In the genomic region with DNA sequence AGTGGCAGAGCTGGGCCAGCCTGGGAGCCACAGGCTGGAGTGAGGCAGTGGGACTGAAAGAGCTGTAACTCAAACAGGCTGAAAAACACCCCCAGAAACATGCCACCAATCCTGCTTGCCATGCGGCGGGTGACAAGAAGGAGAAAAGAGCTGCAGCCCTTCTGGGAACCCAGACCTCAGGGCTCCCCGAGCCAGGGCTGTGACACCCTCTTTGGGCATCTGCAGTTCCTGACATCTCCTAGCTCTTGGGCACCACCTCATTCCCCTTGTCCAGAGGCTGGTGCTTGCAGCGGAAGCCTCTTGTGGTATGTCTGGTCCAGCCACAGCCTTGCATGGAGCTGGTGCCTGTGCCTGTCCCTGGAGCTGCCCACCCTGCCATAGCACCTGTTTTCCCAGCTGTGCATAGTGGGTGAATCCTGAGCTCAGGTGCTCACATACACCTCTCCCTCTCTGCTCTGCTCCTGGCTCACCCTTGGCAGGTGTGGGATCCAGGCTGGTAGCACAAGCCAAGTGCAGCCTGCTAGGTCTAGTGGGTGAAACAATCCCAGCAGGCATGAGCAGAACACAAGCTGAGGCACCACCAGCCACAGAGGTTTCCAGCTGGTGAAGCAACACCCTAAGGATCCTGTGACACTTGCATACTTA, we compare ENCODE assay signal across 31 cellular contexts.
"Had no signal": no experiment of that assay in that cellular context is flagged by ENCODE, and none has a peak within 500 bp of the region (broad histone marks: within the 10 kb centered on the region; RNA-seq: fewer than 3 reads in every experiment).

No MANE protein-coding gene starts in this region.

- H3K9me3 ChIP-seq: body of pancreas had no signal

- H3K4me1 ChIP-seq: body of pancreas, esophagus squamous epithelium, gastroesophageal sphincter had no signal

- H3K36me3 Mint-ChIP-seq: activated CD8-positive, alpha-beta memory T cell treated with anti-CD3 and anti-CD28 coated beads, Interleukin-2, amount 10 ng/mL, durations not matched to agents 7 days and 5 days; activated naive CD8-positive, alpha-beta T cell had no signal

- ATAC-seq: activated CD4-positive, alpha-beta T cell treated with anti-CD3 and anti-CD28 coated beads for 36 hours; activated CD8-positive, alpha-beta memory T cell treated with anti-CD3 and anti-CD28 coated beads, Interleukin-2, amount 10 ng/mL, durations not matched to agents 7 days and 5 days; activated CD8-positive, alpha-beta T cell treated with anti-CD3 and anti-CD28 coated beads, Interleukin-2, amount 10 ng/mL, durations not matched to agents 7 days and 5 days; activated T-cell treated with anti-CD3 and anti-CD28 coated beads, Interleukin-2, amount 50 U/mL, for 72 hours; body of pancreas; effector memory CD8-positive, alpha-beta T cell; gastroesophageal sphincter; T-helper 17 cell had no signal

- H3K4me3 ChIP-seq: body of pancreas, esophagus squamous epithelium, gastroesophageal sphincter had no signal

- DNase-seq: activated CD4-positive, alpha-beta memory T cell treated with anti-CD3 and anti-CD28 coated beads for 36 hours; activated CD4-positive, alpha-beta T cell treated with anti-CD3 and anti-CD28 coated beads for 36 hours; activated CD4-positive, alpha-beta T cell treated with anti-CD3 and anti-CD28 coated beads, Interleukin-2, amount 10 ng/mL, durations not matched to agents 24 days and 14 days; activated CD4-positive, CD25-positive, alpha-beta regulatory T cell; activated CD4-positive, CD25-positive, alpha-beta regulatory T cell treated with anti-CD3 and anti-CD28 coated beads, Interleukin-2, amount 50 U/mL, for 72 hours; activated CD8-positive, alpha-beta memory T cell treated with anti-CD3 and anti-CD28 coated beads, Interleukin-2, amount 10 ng/mL, durations not matched to agents 7 days and 5 days; activated CD8-positive, alpha-beta memory T cell treated with anti-CD3 and anti-CD28 coated beads, Interleukin-2, amount 50 U/mL, for 4 hours; activated CD8-positive, alpha-beta T cell treated with anti-CD3 and anti-CD28 coated beads, Interleukin-2, amount 10 ng/mL, durations not matched to agents 7 days and 5 days; activated gamma-delta T cell; activated naive CD4-positive, alpha-beta T cell; activated naive CD4-positive, alpha-beta T cell treated with anti-CD3 and anti-CD28 coated beads, Interleukin-2, amount 50 U/mL, for 16 hours; activated T-cell treated with anti-CD3 and anti-CD28 coated beads, Interleukin-2, amount 50 U/mL, for 1 hour; activated T-cell treated with anti-CD3 and anti-CD28 coated beads, Interleukin-2, amount 50 U/mL, for 72 hours; amniotic stem cell; anterior cingulate cortex; body of pancreas; central memory CD4-positive, alpha-beta T cell; cerebellar nuclear complex; cortex of kidney; dermis blood vessel endothelial cell; effector CD4-positive, alpha-beta T cell; effector memory CD8-positive, alpha-beta T cell; erythroblast; esophagus squamous epithelium; foreskin melanocyte; T-helper 1 cell; T-helper 17 cell; T1000 had no signal

- H3K27me3 Mint-ChIP-seq: activated CD4-positive, alpha-beta memory T cell treated with anti-CD3 and anti-CD28 coated beads for 36 hours; activated CD4-positive, alpha-beta T cell treated with anti-CD3 and anti-CD28 coated beads for 36 hours; activated CD4-positive, alpha-beta T cell treated with anti-CD3 and anti-CD28 coated beads, Interleukin-2, amount 10 ng/mL, durations not matched to agents 24 days and 14 days; activated CD8-positive, alpha-beta memory T cell treated with anti-CD3 and anti-CD28 coated beads, Interleukin-2, amount 10 ng/mL, durations not matched to agents 7 days and 5 days; effector memory CD8-positive, alpha-beta T cell; T-helper 17 cell had no signal

- H3K27ac ChIP-seq: body of pancreas, esophagus squamous epithelium, gastroesophageal sphincter had no signal

- H3K27ac Mint-ChIP-seq: activated CD4-positive, alpha-beta memory T cell treated with anti-CD3 and anti-CD28 coated beads for 36 hours; activated CD4-positive, alpha-beta T cell treated with anti-CD3 and anti-CD28 coated beads for 36 hours; activated CD4-positive, alpha-beta T cell treated with anti-CD3 and anti-CD28 coated beads, Interleukin-2, amount 10 ng/mL, durations not matched to agents 24 days and 14 days; activated CD8-positive, alpha-beta memory T cell treated with anti-CD3 and anti-CD28 coated beads, Interleukin-2, amount 10 ng/mL, durations not matched to agents 7 days and 5 days; activated CD8-positive, alpha-beta T cell treated with anti-CD3 and anti-CD28 coated beads, Interleukin-2, amount 10 ng/mL, durations not matched to agents 7 days and 5 days; activated naive CD8-positive, alpha-beta T cell; activated T-cell treated with anti-CD3 and anti-CD28 coated beads, Interleukin-2, amount 50 U/mL, for 72 hours; effector memory CD8-positive, alpha-beta T cell; T-helper 17 cell; T-helper 2 cell treated with Interferon-gamma antibody and Interleukin-4, amounts not matched to agents 5 μg/mL and 100 μg/mL, for 36 hours had no signal

- H3K9me3 Mint-ChIP-seq: activated CD4-positive, alpha-beta memory T cell treated with anti-CD3 and anti-CD28 coated beads for 36 hours; activated CD4-positive, alpha-beta T cell treated with anti-CD3 and anti-CD28 coated beads, Interleukin-2, amount 10 ng/mL, durations not matched to agents 24 days and 14 days had no signal

- H3K4me1 Mint-ChIP-seq: activated CD4-positive, alpha-beta T cell treated with anti-CD3 and anti-CD28 coated beads for 36 hours; activated CD4-positive, alpha-beta T cell treated with anti-CD3 and anti-CD28 coated beads, Interleukin-2, amount 10 ng/mL, durations not matched to agents 24 days and 14 days; activated CD8-positive, alpha-beta memory T cell treated with anti-CD3 and anti-CD28 coated beads, Interleukin-2, amount 10 ng/mL, durations not matched to agents 7 days and 5 days; T-helper 17 cell had no signal

- H3K4me3 Mint-ChIP-seq: activated CD4-positive, alpha-beta memory T cell treated with anti-CD3 and anti-CD28 coated beads for 36 hours; activated CD4-positive, alpha-beta T cell treated with anti-CD3 and anti-CD28 coated beads for 36 hours; activated CD4-positive, alpha-beta T cell treated with anti-CD3 and anti-CD28 coated beads, Interleukin-2, amount 10 ng/mL, durations not matched to agents 24 days and 14 days; activated CD8-positive, alpha-beta memory T cell treated with anti-CD3 and anti-CD28 coated beads, Interleukin-2, amount 10 ng/mL, durations not matched to agents 7 days and 5 days; activated CD8-positive, alpha-beta T cell treated with anti-CD3 and anti-CD28 coated beads, Interleukin-2, amount 10 ng/mL, durations not matched to agents 7 days and 5 days; activated naive CD8-positive, alpha-beta T cell; activated T-cell treated with anti-CD3 and anti-CD28 coated beads, Interleukin-2, amount 50 U/mL, for 72 hours; effector memory CD8-positive, alpha-beta T cell; T-helper 17 cell; T-helper 2 cell treated with Interferon-gamma antibody and Interleukin-4, amounts not matched to agents 5 μg/mL and 100 μg/mL, for 36 hours had no signal

- H3K36me3 ChIP-seq: esophagus squamous epithelium, gastroesophageal sphincter had no signal
